In the genomic region with DNA sequence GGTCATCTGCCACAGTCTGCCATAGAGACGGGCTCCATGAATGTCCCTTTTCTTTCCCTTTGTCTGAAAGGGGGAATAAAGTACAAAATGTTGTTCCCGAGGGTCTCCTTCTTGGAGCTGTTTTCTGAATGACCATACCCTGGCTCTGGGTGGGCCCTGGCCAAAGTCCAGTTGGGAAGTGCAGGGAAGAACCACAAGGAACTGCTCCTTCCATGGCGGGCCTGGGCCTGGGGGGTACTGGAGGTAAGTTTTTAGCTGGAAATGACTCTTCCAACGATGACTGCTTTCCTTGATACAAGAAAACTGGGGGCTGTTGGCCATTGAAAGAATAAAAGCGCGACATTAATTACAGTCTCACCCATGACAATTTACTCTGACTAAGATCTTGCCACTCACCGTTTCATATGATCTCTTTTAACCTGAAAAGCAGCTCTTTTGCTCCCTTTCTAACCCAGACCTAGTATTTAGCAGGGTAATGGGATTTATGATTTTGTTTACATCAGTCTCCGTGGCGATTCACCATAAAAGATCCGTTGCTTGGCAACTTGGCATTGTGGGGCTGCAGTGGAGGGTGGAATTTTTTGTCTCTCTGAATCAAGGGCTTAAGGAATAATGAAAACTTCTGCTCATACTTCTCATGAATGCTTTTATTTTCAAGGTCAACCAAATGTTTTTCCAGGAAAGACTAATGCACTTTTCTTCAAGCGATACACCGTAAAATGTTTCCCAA, we compare ENCODE assay signal across 21 cellular contexts.
DNase-seq lines count a peak whose midpoint lies in the region; ATAC-seq and TF ChIP-seq lines count a peak whose summit lies in the region.
"Had no signal": no experiment of that assay in that cellular context is flagged by ENCODE, and none has a peak within 500 bp of the region (broad histone marks: within the 10 kb centered on the region; RNA-seq: fewer than 3 reads in every experiment).

No MANE protein-coding gene starts in this region.

- H3F3A ChIP-seq in SK-N-SH (replicated peaks; ENCODE audit: insufficient read depth), result no peaks in the 10 kb centered on the region

- H3K79me2 ChIP-seq in SK-N-SH (ENCODE audit: insufficient read depth) (no peaks in the 10 kb centered on the region), mesendoderm (ENCODE audit: control insufficient read depth, insufficient read depth, low read length) (no peaks in the 10 kb centered on the region)

- H2BK120ac ChIP-seq in mesendoderm (ENCODE audit: low read depth, low read length), result no peak overlapping the region

- no peak overlapping the region for H3K23ac ChIP-seq in mesendoderm (ENCODE audit: low read length)

- TF ChIP-seq RAD21 in SK-N-SH (IDR thresholded peaks at IDR 0.05; ENCODE audit: low read length), result no peak

- no peak overlapping the region for H3K4ac ChIP-seq in mesendoderm (ENCODE audit: low read depth, low read length)

- TF ChIP-seq EP300 in SK-N-SH (IDR thresholded peaks at IDR 0.05; ENCODE audit: borderline replicate concordance in 1 of 2, low read depth in 1 of 2, low read length in 1 of 2), result no peak

- ATAC-seq in SK-N-SH treated with all-trans-retinoic acid at 6 μM for 48 hours, result no peak
- ATAC-seq: pancreas; stimulated activated effector memory CD8-positive, alpha-beta T cell treated with anti-CD3 and anti-CD28 coated beads, Interleukin-12 subunit alpha, Interleukin-12 subunit beta, amount 100 ng/mL, for 72 hours had no signal

- no peaks in the 10 kb centered on the region for H3K36me3 ChIP-seq in SK-N-SH (replicated peaks in 1 of 2; ENCODE audit: control insufficient read depth in 1 of 2, insufficient read depth in 2 of 2, low read length in 1 of 2)
- no peaks in the 10 kb centered on the region for H3K36me3 ChIP-seq in NT2/D1 (ENCODE audit: insufficient read depth, insufficient read length, low read length)
- no peaks in the 10 kb centered on the region for H3K36me3 ChIP-seq in mesendoderm (ENCODE audit: control insufficient read depth, insufficient read depth, low read length)
- H3K36me3 ChIP-seq in uterus, result no peaks in the 10 kb centered on the region
- H3K36me3 ChIP-seq: MG63, pancreas, Peyer's patch, transverse colon had no signal

- no peak overlapping the region for H2BK5ac ChIP-seq in mesendoderm (ENCODE audit: low read length)

- no peaks in the 10 kb centered on the region for H4K20me1 ChIP-seq in SK-N-SH (ENCODE audit: insufficient read depth)

- no peak overlapping the region for H2AK5ac ChIP-seq in mesendoderm (ENCODE audit: low read length)

- H3K4me2 ChIP-seq in SK-N-SH (no peak overlapping the region), mesendoderm (ENCODE audit: low read length) (no peak overlapping the region)

- intact Hi-C loops in uterus (cut with DNase I; ENCODE audit: low total_unique reads), result no loop called here

- no peaks in the 10 kb centered on the region for H3K79me1 ChIP-seq in mesendoderm (ENCODE audit: low read length)

- no peak overlapping the region for H2AFZ ChIP-seq in SK-N-SH (ENCODE audit: low read depth)

- WGBS in SK-N-SH (ENCODE audit: low lambda C conversion rate), result 67% methylated on average over 12 of the region's 12 CpGs
- no CpG with 5 or more reads among the region's 12 CpGs for WGBS in mesendoderm (ENCODE audit: extremely low coverage, insufficient coverage, low lambda C conversion rate)

- no peak overlapping the region for H3K9ac ChIP-seq in SK-N-SH
- no peak overlapping the region for H3K9ac ChIP-seq in NT2/D1 (ENCODE audit: insufficient read length, low read depth)
- no peak overlapping the region for H3K9ac ChIP-seq in mesendoderm (ENCODE audit: low read length)

- H3K27ac ChIP-seq in SK-N-SH (ENCODE audit: low read depth in 2 of 2, low read length in 1 of 2) (no peak overlapping the region), mesendoderm (ENCODE audit: low read depth, low read length) (no peak overlapping the region), uterus (peak overlapping the region in 1 of 2 donors; percentile 2)
- H3K27ac ChIP-seq: coronary artery, pancreas, Peyer's patch had no signal

- H4K8ac ChIP-seq in mesendoderm (ENCODE audit: low read depth, low read length), result no peak overlapping the region

- no peak overlapping the region for H2BK15ac ChIP-seq in mesendoderm (replicated peaks; ENCODE audit: low read depth)

- no peak overlapping the region for H3K56ac ChIP-seq in mesendoderm (ENCODE audit: low read length)

- no peaks in the 10 kb centered on the region for H3K9me2 ChIP-seq in SK-N-SH

- H3K9me3 ChIP-seq in SK-N-SH (no peaks in the 10 kb centered on the region), NT2/D1 (ENCODE audit: insufficient read depth, low read length) (no peaks in the 10 kb centered on the region), uterus (no peaks in the 10 kb centered on the region)
- H3K9me3 ChIP-seq: MG63, pancreas, Peyer's patch, transverse colon had no signal

- no peak overlapping the region for H3K18ac ChIP-seq in mesendoderm (ENCODE audit: low read length)

- POLR2A ChIA-PET in SK-N-SH (lab: Yijun Ruan, JAX), result interaction anchor here (0.5 kb wide), 1 partner anchor 269 kb away, joined by 3 read pairs; the partner anchor contains the start of gene ERCC6L2

- H3K4me3 ChIP-seq in SK-N-SH (ENCODE audit: low read depth in 2 of 2, low read length in 1 of 2) (no peak overlapping the region), NT2/D1 (ENCODE audit: insufficient read length, low read depth) (no peak overlapping the region), mesendoderm (ENCODE audit: low read length) (no peak overlapping the region), uterus (no peak overlapping the region)
- H3K4me3 ChIP-seq: coronary artery, MG63, pancreas, Peyer's patch, transverse colon had no signal

- CTCF ChIA-PET in SK-N-SH (lab: Yijun Ruan, JAX), result no interaction called here

- no peak overlapping the region for H4K5ac ChIP-seq in mesendoderm (ENCODE audit: low read length)

- H3K4me1 ChIP-seq in SK-N-SH (ENCODE audit: control insufficient read depth in 1 of 2, insufficient read depth in 2 of 2, low read depth in 1 of 2, low read length in 1 of 2) (no peaks in the 10 kb centered on the region), NT2/D1 (ENCODE audit: insufficient read depth, insufficient read length) (peaks cover 5% of the 10 kb centered on the region), mesendoderm (ENCODE audit: control insufficient read depth, low read depth, low read length) (no peaks in the 10 kb centered on the region), uterus (no peaks in the 10 kb centered on the region)
- H3K4me1 ChIP-seq: pancreas, Peyer's patch had no signal

- TF ChIP-seq CTCF in SK-N-SH (IDR thresholded peaks at IDR 0.05) (no peak), uterus (IDR thresholded peaks at IDR 0.05) (no peak), GM20000 (IDR thresholded peaks at IDR 0.05; ENCODE audit: extremely low read depth, missing control alignments) (no peak)

- H3K27me3 ChIP-seq in SK-N-SH (ENCODE audit: insufficient read depth) (no peaks in the 10 kb centered on the region; the same call in 1 of the 2 replicates), NT2/D1 (ENCODE audit: insufficient read depth, insufficient read length) (peaks cover 3% of the 10 kb centered on the region), mesendoderm (ENCODE audit: insufficient read depth, low read length, poor library complexity) (no peaks in the 10 kb centered on the region), uterus (no peaks in the 10 kb centered on the region)
- H3K27me3 ChIP-seq: MG63, pancreas, Peyer's patch, transverse colon had no signal

- DNase-seq in SK-N-SH (peak; percentile 49), NT2/D1 (ENCODE audit: low read depth, low spot score) (peak; percentile 35), mesendoderm (peak; percentile 79), islet precursor cell (no peak), uterus (no peak), NCI-H146 (lab: John Stamatoyannopoulos, UW) (no peak), GM20000 (ENCODE audit: low spot score) (no peak)
- DNase-seq: activated gamma-delta T cell treated with Interleukin-2 at 50 U/mL for 16 hours; anterior cingulate cortex; CD4-positive, alpha-beta memory T cell; erythroblast; GF-D8; kidney; MG63; NCI-H345; pancreas; transverse colon had no signal

- TF ChIP-seq POLR2A in uterus (IDR thresholded peaks at IDR 0.05), result no peak

TF ChIP-seq in SK-N-SH, 30 proteins besides CTCF, POLR2A, EP300 and RAD21 (continues in another document):
- TF ChIP-seq RXRA (IDR thresholded peaks at IDR 0.05; ENCODE audit: borderline replicate concordance, low read depth) (no peak), YY1 (IDR thresholded peaks at IDR 0.05; ENCODE audit: low read depth) (no peak)
- TF ChIP-seq, protein P1, sequence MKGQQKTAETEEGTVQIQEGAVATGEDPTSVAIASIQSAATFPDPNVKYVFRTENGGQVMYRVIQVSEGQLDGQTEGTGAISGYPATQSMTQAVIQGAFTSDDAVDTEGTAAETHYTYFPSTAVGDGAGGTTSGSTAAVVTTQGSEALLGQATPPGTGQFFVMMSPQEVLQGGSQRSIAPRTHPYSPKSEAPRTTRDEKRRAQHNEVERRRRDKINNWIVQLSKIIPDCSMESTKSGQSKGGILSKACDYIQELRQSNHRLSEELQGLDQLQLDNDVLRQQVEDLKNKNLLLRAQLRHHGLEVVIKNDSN (IDR thresholded peaks at IDR 0.05; ENCODE audit: borderline replicate concordance, low read depth), result no peak

TF ChIP-seq in SK-N-SH treated with all-trans-retinoic acid at 6 μM for 48 hours, 23 proteins besides CTCF, POLR2A, EP300 and RAD21 (continues in another document):
- TF ChIP-seq TOX (CRISPR knock-in tag; IDR thresholded peaks at IDR 0.05; ENCODE audit: borderline replicate concordance) (no peak), PPARA (CRISPR knock-in tag; IDR thresholded peaks at IDR 0.05; ENCODE audit: borderline replicate concordance) (no peak)
- TF ChIP-seq, protein P2, sequence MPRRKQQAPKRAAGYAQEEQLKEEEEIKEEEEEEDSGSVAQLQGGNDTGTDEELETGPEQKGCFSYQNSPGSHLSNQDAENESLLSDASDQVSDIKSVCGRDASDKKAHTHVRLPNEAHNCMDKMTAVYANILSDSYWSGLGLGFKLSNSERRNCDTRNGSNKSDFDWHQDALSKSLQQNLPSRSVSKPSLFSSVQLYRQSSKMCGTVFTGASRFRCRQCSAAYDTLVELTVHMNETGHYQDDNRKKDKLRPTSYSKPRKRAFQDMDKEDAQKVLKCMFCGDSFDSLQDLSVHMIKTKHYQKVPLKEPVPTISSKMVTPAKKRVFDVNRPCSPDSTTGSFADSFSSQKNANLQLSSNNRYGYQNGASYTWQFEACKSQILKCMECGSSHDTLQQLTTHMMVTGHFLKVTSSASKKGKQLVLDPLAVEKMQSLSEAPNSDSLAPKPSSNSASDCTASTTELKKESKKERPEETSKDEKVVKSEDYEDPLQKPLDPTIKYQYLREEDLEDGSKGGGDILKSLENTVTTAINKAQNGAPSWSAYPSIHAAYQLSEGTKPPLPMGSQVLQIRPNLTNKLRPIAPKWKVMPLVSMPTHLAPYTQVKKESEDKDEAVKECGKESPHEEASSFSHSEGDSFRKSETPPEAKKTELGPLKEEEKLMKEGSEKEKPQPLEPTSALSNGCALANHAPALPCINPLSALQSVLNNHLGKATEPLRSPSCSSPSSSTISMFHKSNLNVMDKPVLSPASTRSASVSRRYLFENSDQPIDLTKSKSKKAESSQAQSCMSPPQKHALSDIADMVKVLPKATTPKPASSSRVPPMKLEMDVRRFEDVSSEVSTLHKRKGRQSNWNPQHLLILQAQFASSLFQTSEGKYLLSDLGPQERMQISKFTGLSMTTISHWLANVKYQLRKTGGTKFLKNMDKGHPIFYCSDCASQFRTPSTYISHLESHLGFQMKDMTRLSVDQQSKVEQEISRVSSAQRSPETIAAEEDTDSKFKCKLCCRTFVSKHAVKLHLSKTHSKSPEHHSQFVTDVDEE (CRISPR knock-in tag; IDR thresholded peaks at IDR 0.05), result no peak

Comparison
In these comparisons a context has a peak if more than half of its experiments do, and no peak if none do; other contexts are left out.
1. DNase-seq: peak in SK-N-SH (single experiment), NT2/D1 (single experiment) and mesendoderm (single experiment); none in islet precursor cell (single experiment), uterus (0 of 2), NCI-H146 (single experiment) and GM20000 (single experiment).